15 cellular contexts compared by ENCODE assay signal in the genomic region with DNA sequence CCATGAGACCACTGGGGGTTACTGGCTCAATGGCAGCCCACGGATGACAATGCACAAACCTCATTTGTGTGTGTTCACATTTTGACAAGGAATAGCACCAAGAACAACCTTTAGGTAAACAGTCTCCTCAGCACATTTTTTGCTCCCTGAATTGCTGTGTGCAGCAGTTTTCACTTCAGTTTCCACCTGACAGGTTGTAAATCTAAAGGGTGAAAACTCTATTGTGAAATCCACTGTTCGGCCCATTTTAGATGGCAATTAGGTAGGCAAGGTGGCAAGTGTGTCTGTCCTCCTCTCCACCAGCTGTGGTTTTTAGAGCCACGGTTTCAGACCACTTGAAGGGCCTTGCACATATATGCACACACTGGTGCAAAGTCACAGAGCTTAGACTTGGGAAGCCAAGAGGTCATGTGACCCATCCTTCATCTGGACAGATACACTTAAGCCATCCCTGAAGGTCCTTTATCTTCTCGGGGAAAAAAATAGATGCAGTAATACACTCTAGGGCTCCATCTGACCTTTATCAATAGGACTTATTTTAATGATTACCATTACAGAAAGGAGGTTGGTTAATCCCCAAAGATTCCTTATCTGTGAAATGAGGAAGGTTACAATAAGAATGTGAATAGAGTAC. TPM values are rescaled to one million over a fixed set of nuclear protein-coding genes. Genes with fewer than 3 reads are reported as not detected.
DNase-seq lines count a peak whose midpoint lies in the region; ATAC-seq and TF ChIP-seq lines count a peak whose summit lies in the region.
"Had no signal": no experiment of that assay in that cellular context is flagged by ENCODE, and none has a peak within 500 bp of the region (broad histone marks: within the 10 kb centered on the region; RNA-seq: fewer than 3 reads in every experiment).

No MANE protein-coding gene starts in this region.

- no peaks in the 10 kb centered on the region for H3K27me3 Mint-ChIP-seq in activated T-helper 17 cell treated with anti-CD3 and anti-CD28 coated beads, Interleukin-2, amount 50 U/mL, for 72 hours
- H3K27me3 Mint-ChIP-seq: CD4-positive, alpha-beta memory T cell had no signal

- no peaks in the 10 kb centered on the region for H3K36me3 Mint-ChIP-seq in activated T-helper 17 cell treated with anti-CD3 and anti-CD28 coated beads, Interleukin-2, amount 50 U/mL, for 72 hours (ENCODE audit: low read depth)

- TF ChIP-seq RAD21 in Ishikawa (IDR thresholded peaks at IDR 0.05; ENCODE audit: low read depth): no peak

- H3K4me1 Mint-ChIP-seq in activated T-helper 17 cell treated with anti-CD3 and anti-CD28 coated beads, Interleukin-2, amount 50 U/mL, for 72 hours: no peaks in the 10 kb centered on the region
- H3K4me1 Mint-ChIP-seq: CD4-positive, alpha-beta memory T cell had no signal

- H3K4me3 Mint-ChIP-seq in activated T-helper 17 cell treated with anti-CD3 and anti-CD28 coated beads, Interleukin-2, amount 50 U/mL, for 72 hours: no peak overlapping the region
- H3K4me3 Mint-ChIP-seq: CD4-positive, alpha-beta memory T cell; HFFc6 had no signal

- DNase-seq in MV-4-11 (lab: John Stamatoyannopoulos, UW): peak; percentile 48
- DNase-seq in left kidney (ENCODE audit: low read depth, low spot score): peak; percentile 36
- peak; percentile 22 for DNase-seq in renal cortical epithelial cell (ENCODE audit: low read depth)
- DNase-seq in CD1c-positive myeloid dendritic cell (ENCODE audit: extremely low spot score): no peak
- no peak for DNase-seq in activated CD4-positive, alpha-beta T cell treated with anti-CD3 and anti-CD28 coated beads, Interleukin-2, amount 50 U/mL, for 48 hours
- DNase-seq: ACHN; Calu3; CD4-positive, alpha-beta memory T cell; HFFc6; NCI-H1105; NCI-H1694 treated with DMSO at 0.1 percent for 48 hours; NCI-H526 treated with DMSO at 0.1 percent for 48 hours had no signal

- no peak for TF ChIP-seq EP300 in Ishikawa (IDR thresholded peaks at IDR 0.05; ENCODE audit: borderline replicate concordance)

- no peaks in the 10 kb centered on the region for H3K9me3 Mint-ChIP-seq in activated T-helper 17 cell treated with anti-CD3 and anti-CD28 coated beads, Interleukin-2, amount 50 U/mL, for 72 hours
- H3K9me3 Mint-ChIP-seq: CD4-positive, alpha-beta memory T cell had no signal

- no peak overlapping the region for H3K27ac Mint-ChIP-seq in activated T-helper 17 cell treated with anti-CD3 and anti-CD28 coated beads, Interleukin-2, amount 50 U/mL, for 72 hours
- H3K27ac Mint-ChIP-seq: CD4-positive, alpha-beta memory T cell; HFFc6 had no signal

- no peak for ATAC-seq in activated T-helper 17 cell treated with anti-CD3 and anti-CD28 coated beads, Interleukin-2, amount 50 U/mL, for 72 hours (replicated peaks)

TF ChIP-seq in Ishikawa, 13 proteins besides CTCF, POLR2A, EP300 and RAD21:
- no peak for TF ChIP-seq FOXM1 (IDR thresholded peaks at IDR 0.05; ENCODE audit: borderline replicate concordance, low read depth)
- TF ChIP-seq, protein P1, sequence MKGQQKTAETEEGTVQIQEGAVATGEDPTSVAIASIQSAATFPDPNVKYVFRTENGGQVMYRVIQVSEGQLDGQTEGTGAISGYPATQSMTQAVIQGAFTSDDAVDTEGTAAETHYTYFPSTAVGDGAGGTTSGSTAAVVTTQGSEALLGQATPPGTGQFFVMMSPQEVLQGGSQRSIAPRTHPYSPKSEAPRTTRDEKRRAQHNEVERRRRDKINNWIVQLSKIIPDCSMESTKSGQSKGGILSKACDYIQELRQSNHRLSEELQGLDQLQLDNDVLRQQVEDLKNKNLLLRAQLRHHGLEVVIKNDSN (IDR thresholded peaks at IDR 0.05): peak; percentile 30; the same call in 1 of the 2 replicates

RNA-seq across cellular contexts. Expression of gene HAL, which starts 23.2 kb away (rescaled TPM):
- total RNA-seq in renal cortical epithelial cell: 0.10 TPM in 1 of 2 replicates, not detected in the other
- 1 to 10 TPM in 1 of 2 donors, under 1 TPM in 1; 0.53 to 2.2 TPM for total RNA-seq in activated T-helper 17 cell treated with anti-CD3 and anti-CD28 coated beads, Interleukin-2, amount 50 U/mL, for 72 hours
- total RNA-seq: HFFc6, HT-29 had no signal

RNA-seq across cellular contexts. Expression of gene AMDHD1, which starts 29.8 kb away (rescaled TPM):
- 0.17 and 0.45 TPM in 2 replicates for total RNA-seq in renal cortical epithelial cell
- 1 to 10 TPM in 1 of 2 donors, under 1 TPM in 1; 0.80 to 1.4 TPM for total RNA-seq in activated T-helper 17 cell treated with anti-CD3 and anti-CD28 coated beads, Interleukin-2, amount 50 U/mL, for 72 hours

RNA-seq across cellular contexts. Expression of gene CCDC38, which starts 30.5 kb away (rescaled TPM):
- total RNA-seq in renal cortical epithelial cell: 0.10 TPM in 1 of 2 replicates, not detected in the other
- under 1 TPM; 0.24 to 0.28 TPM for total RNA-seq in activated T-helper 17 cell treated with anti-CD3 and anti-CD28 coated beads, Interleukin-2, amount 50 U/mL, for 72 hours
- total RNA-seq: Calu3, HFFc6, HT-29 had no signal

Comparison
In these comparisons a context has a peak if more than half of its experiments do, and no peak if none do; other contexts are left out.
1. DNase-seq: peak in MV-4-11 (single experiment), left kidney (single experiment) and renal cortical epithelial cell (single experiment); none in CD1c-positive myeloid dendritic cell (single experiment) and activated CD4-positive, alpha-beta T cell treated with anti-CD3 and anti-CD28 coated beads, Interleukin-2, amount 50 U/mL, for 48 hours (0 of 2).